31 cellular contexts compared by ENCODE assay signal in the genomic region with DNA sequence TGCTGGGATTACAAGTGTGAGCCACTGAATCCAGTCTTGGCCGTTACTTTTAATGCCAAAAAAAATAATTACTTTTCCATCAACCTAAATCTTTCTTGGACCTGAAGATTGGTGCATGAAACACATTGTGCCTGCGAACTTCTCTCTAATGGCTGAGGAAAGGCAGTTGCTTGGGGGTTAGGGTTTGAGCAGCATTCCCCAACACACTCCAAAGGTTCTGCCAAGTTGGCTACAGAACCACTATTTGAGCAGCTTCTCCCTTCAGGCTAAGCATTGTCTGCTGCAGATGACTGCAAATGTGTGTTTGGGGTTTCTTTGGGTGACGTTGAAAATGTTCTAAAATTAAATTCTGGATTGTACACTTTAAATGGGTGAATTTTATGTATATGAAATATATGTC. TPM values are rescaled to one million over a fixed set of nuclear protein-coding genes. Genes with fewer than 3 reads are reported as not detected.
DNase-seq lines count a peak whose midpoint lies in the region; ATAC-seq, FAIRE-seq and TF ChIP-seq lines count a peak whose summit lies in the region.
"Had no signal": no experiment of that assay in that cellular context is flagged by ENCODE, and none has a peak within 500 bp of the region (broad histone marks: within the 10 kb centered on the region; RNA-seq: fewer than 3 reads in every experiment).

No MANE protein-coding gene starts in this region.

- DNase-seq in Right ventricle myocardium superior (no peak), cardiac septum (ENCODE audit: low spot score) (no peak), GM12878 (ENCODE audit: low read depth, low spot score) (no peak), H1 (ENCODE audit: low read depth in 1 of 2, low spot score in 2 of 2) (no peak), immature natural killer cell (no peak), ecto neural progenitor cell (ENCODE audit: low spot score) (no peak), NCI-H2107 treated with DMSO at 0.1 percent for 48 hours (lab: John Stamatoyannopoulos, UW; ENCODE audit: unreplicated experiment) (no peak)
- DNase-seq: 8988T; ACHN; BE2C; C1 segment of cervical spinal cord; CD4-positive, alpha-beta memory T cell; CD4-positive, CD25-positive, alpha-beta regulatory T cell; CD8-positive, alpha-beta memory T cell; COR-L47; DMS 273 treated with DMSO at 0.1 percent for 48 hours; DMS153; DMS53; DMS79; DND-41; EL; GDM1 had no signal

- H4K20me1 ChIP-seq in GM12878 (ENCODE audit: control insufficient read depth, insufficient read depth), result no peaks in the 10 kb centered on the region
- H4K20me1 ChIP-seq in H1 (replicated peaks in 1 of 2; ENCODE audit: control insufficient read depth in 1 of 2, insufficient read depth in 2 of 2, low read length in 2 of 2), result no peaks in the 10 kb centered on the region
- H4K20me1 ChIP-seq: BLaER1 had no signal

- H3K27me3 Mint-ChIP-seq in immature natural killer cell (ENCODE audit: low read depth in 3 of 3), result peaks cover 3 to 14% (median 5%) of the 10 kb centered on the region in 3 donors

- CTCF ChIA-PET in GM12878 (lab: Yijun Ruan, JAX) (interaction anchor here (1.2 kb wide), 1 partner anchor 68 kb away, joined by 3 read pairs; no protein-coding TSS in a partner anchor), H1 (lab: Charles Lee; ENCODE audit: partially characterized antibody) (interaction anchor here (0.8 to 9.6 kb wide), 13 partner anchors 15 to 391 kb away, joined by 3 to 390 read pairs (median 25); a partner anchor contains a TSS)

- no peak overlapping the region for H2BK5ac ChIP-seq in H1 (ENCODE audit: low read depth, low read length)

- no peak overlapping the region for H2BK15ac ChIP-seq in H1 (ENCODE audit: low read length)

- H3K27ac ChIP-seq in GM12878 (ENCODE audit: control insufficient read depth, insufficient read depth) (no peak overlapping the region), H1 (ENCODE audit: low read depth, low read length) (no peak overlapping the region)
- H3K27ac ChIP-seq: BLaER1 had no signal

- POLR2A ChIA-PET in GM12878 (lab: Charles Lee), result no interaction called here
- POLR2A ChIA-PET in H1 (lab: Charles Lee; ENCODE audit: partially characterized antibody), result interaction anchor here (0.9 to 4.2 kb wide), 7 partner anchors 15 to 106 kb away, joined by 3 to 26 read pairs (median 8); a partner anchor contains a TSS

- no peak for TF ChIP-seq CTCF in GM12878 (IDR thresholded peaks at IDR 0.05 in 2 of 3, conservative IDR thresholded peaks at IDR 0.05 in 1 of 3; ENCODE audit: control insufficient read depth in 2 of 3, extremely low read depth in 1 of 3, insufficient read depth in 1 of 3, low read depth in 3 of 3, low read length in 3 of 3)
- no peak for TF ChIP-seq CTCF in H1 (IDR thresholded peaks at IDR 0.05; ENCODE audit: control extremely low read depth in 1 of 3, insufficient read depth in 1 of 3, low read depth in 1 of 3, low read length in 3 of 3)

- TF ChIP-seq EP300 in GM12878 (IDR thresholded peaks at IDR 0.05; ENCODE audit: borderline replicate concordance in 1 of 2, control insufficient read depth in 1 of 2, low read depth in 2 of 2, low read length in 2 of 2) (no peak), H1 (IDR thresholded peaks at IDR 0.05; ENCODE audit: borderline replicate concordance in 1 of 2, low read depth in 2 of 2, low read length in 2 of 2) (no peak)

- TF ChIP-seq RAD21 in GM12878 (IDR thresholded peaks at IDR 0.05; ENCODE audit: insufficient read depth, low read depth, low read length) (no peak), H1 (IDR thresholded peaks at IDR 0.05 in 1 of 2, conservative IDR thresholded peaks at IDR 0.05 in 1 of 2; ENCODE audit: low read depth in 2 of 2, low read length in 2 of 2) (no peak)

- H3K4me3 ChIP-seq in GM12878 (no peak overlapping the region), H1 (ENCODE audit: extremely low read depth in 1 of 4, insufficient read depth in 2 of 4, low read depth in 3 of 4, low read length in 4 of 4) (no peak overlapping the region)
- H3K4me3 ChIP-seq: BLaER1 had no signal

- H3K9ac ChIP-seq in GM12878 (ENCODE audit: control insufficient read depth, insufficient read depth, low read length) (no peak overlapping the region), H1 (replicated peaks in 1 of 4; ENCODE audit: extremely low read depth in 1 of 4, low read depth in 3 of 4, low read length in 3 of 4) (no peak overlapping the region)
- H3K9ac ChIP-seq: BLaER1 had no signal

- no peak overlapping the region for H3K23ac ChIP-seq in H1 (ENCODE audit: insufficient read length)

- H3K9me3 ChIP-seq in GM12878 (replicated peaks; ENCODE audit: control insufficient read depth, insufficient read depth, low read length) (no peaks in the 10 kb centered on the region; the same call in 1 of the 3 replicates), H1 (ENCODE audit: insufficient read depth in 2 of 2, low read depth in 1 of 2, low read length in 1 of 2) (peaks cover 0 to 5% of the 10 kb centered on the region in 2 experiments; a peak in 2 of 4 replicates)
- H3K9me3 ChIP-seq: BE2C had no signal

- FAIRE-seq in GM12878 (lab: Jason Lieb, UNC), result peak; percentile 35
- no peak for FAIRE-seq in H1 (lab: Jason Lieb, UNC)
- FAIRE-seq: A204.1, GM12891, GM19239 had no signal

- RAD21 ChIA-PET in GM12878 (lab: Charles Lee; ENCODE audit: unreplicated experiment), result no interaction called here

- SMC1A ChIA-PET in GM12878 (lab: Charles Lee; ENCODE audit: uncharacterized antibody, unreplicated experiment), result no interaction called here

- H3K9me3 Mint-ChIP-seq in immature natural killer cell, result peaks cover 6 to 16% (median 10%) of the 10 kb centered on the region in 6 donors

- ATAC-seq in Right ventricle myocardium superior (ENCODE audit: poor library complexity) (peak; percentile 45), GM12878 (no peak)

- H3K36me3 ChIP-seq in GM12878 (ENCODE audit: control insufficient read depth in 2 of 2, insufficient read depth in 2 of 2, low read length in 1 of 2), result no peaks in the 10 kb centered on the region
- H3K36me3 ChIP-seq in H1 (ENCODE audit: control insufficient read depth in 2 of 4, insufficient read depth in 4 of 4, low read length in 3 of 4), result no peaks in the 10 kb centered on the region
- H3K36me3 ChIP-seq: BE2C, BLaER1 had no signal

- H3K79me1 ChIP-seq in H1 (ENCODE audit: low read depth, low read length), result no peaks in the 10 kb centered on the region

- H3K27me3 ChIP-seq in GM12878 (replicated peaks in 1 of 2; ENCODE audit: control insufficient read depth in 2 of 2, insufficient read depth in 2 of 2, low read length in 1 of 2), result no peaks in the 10 kb centered on the region
- no peaks in the 10 kb centered on the region for H3K27me3 ChIP-seq in H1 (replicated peaks in 1 of 4; ENCODE audit: control insufficient read depth in 3 of 4, extremely low read depth in 1 of 4, insufficient read depth in 3 of 4, low read length in 3 of 4)
- H3K27me3 ChIP-seq: BE2C, BLaER1 had no signal

- no peak overlapping the region for H3K4me2 ChIP-seq in GM12878 (ENCODE audit: control insufficient read depth, insufficient read depth)
- no peak overlapping the region for H3K4me2 ChIP-seq in H1 (ENCODE audit: insufficient read depth in 1 of 2, low read depth in 2 of 2, low read length in 2 of 2)
- H3K4me2 ChIP-seq: BLaER1 had no signal

- no peak overlapping the region for H3K14ac ChIP-seq in H1 (ENCODE audit: insufficient read length)

- H3K4me1 ChIP-seq in GM12878 (ENCODE audit: control insufficient read depth, insufficient read depth, low read length) (no peaks in the 10 kb centered on the region), H1 (replicated peaks in 1 of 4; ENCODE audit: control insufficient read depth in 3 of 4, insufficient read depth in 4 of 4, low read length in 3 of 4) (peaks cover 10 to 24% (median 15%) of the 10 kb centered on the region in 4 experiments)
- H3K4me1 ChIP-seq: BE2C had no signal

- 0 out of 2 replicates have a peak overlapping the region, but pooled peaks have one; percentile 8 for H2BK20ac ChIP-seq in H1 (ENCODE audit: low read length)

- peak overlapping the region; percentile 76 for H2BK120ac ChIP-seq in H1 (replicated peaks; ENCODE audit: low read depth, low read length)

- peak overlapping the region; percentile 51; the same call in 1 of the 2 replicates for H3K18ac ChIP-seq in H1 (ENCODE audit: extremely low read depth, low read length)

- intact Hi-C loops in Right ventricle myocardium superior (cut with DNase I) (no loop called here), cardiac septum (cut with DNase I) (loop anchor here (5.0 kb wide), 1 partner anchor 67 kb away; no protein-coding TSS in a partner anchor), GM12878 (cut with micrococcal nuclease; ENCODE audit: unreplicated experiment) (no loop called here)

- in situ Hi-C loops in GM12878 (cut with MboI), result no loop called here

- 17% methylated on average over 3 of the region's 3 CpGs for WGBS in GM12878 (ENCODE audit: insufficient coverage, insufficient replicate concordance, low lambda C conversion rate, missing lambda C conversion rate)
- 89% methylated on average over 3 of the region's 3 CpGs; no CpG with 5 or more reads in 1 of the 2 experiments for WGBS in H1 (ENCODE audit: extremely low coverage in 1 of 2, insufficient coverage in 1 of 2, insufficient read length in 1 of 2, insufficient replicate concordance in 2 of 2, low coverage in 1 of 2, low lambda C conversion rate in 2 of 2, missing lambda C conversion rate in 1 of 2), 2 experiments

- TF ChIP-seq POLR2A in GM12878 (IDR thresholded peaks at IDR 0.05; ENCODE audit: low read depth, low read length), result no peak
- TF ChIP-seq POLR2A in H1 (IDR thresholded peaks at IDR 0.05; ENCODE audit: control extremely low read depth in 1 of 2, low read depth in 2 of 2, low read length in 2 of 2), result no peak

- H3K4me3 Mint-ChIP-seq in immature natural killer cell, result no peak overlapping the region
- H3K4me3 Mint-ChIP-seq: CD14-positive monocyte; CD4-positive, alpha-beta memory T cell; CD4-positive, CD25-positive, alpha-beta regulatory T cell; CD8-positive, alpha-beta memory T cell had no signal

- no TSS peak for BruUV-seq in GM12878 (replicated peaks; lab: Mats Ljungman, UMichigan)

- H3K27ac Mint-ChIP-seq in immature natural killer cell, result no peak overlapping the region
- H3K27ac Mint-ChIP-seq: CD14-positive monocyte; CD4-positive, CD25-positive, alpha-beta regulatory T cell; CD8-positive, alpha-beta memory T cell had no signal

- H2AFZ ChIP-seq in GM12878 (ENCODE audit: control insufficient read depth, low read depth, low read length) (no peak overlapping the region), H1 (ENCODE audit: low read length) (no peak overlapping the region)

- peaks cover 0 to 6% (median 3%) of the 10 kb centered on the region in 3 donors for H3K36me3 Mint-ChIP-seq in immature natural killer cell
- H3K36me3 Mint-ChIP-seq: CD4-positive, alpha-beta memory T cell had no signal

- H4K91ac ChIP-seq in H1 (replicated peaks; ENCODE audit: insufficient read length, low read length), result no peak overlapping the region

- H3K4me1 Mint-ChIP-seq in immature natural killer cell, result peaks cover 0 to 4% of the 10 kb centered on the region in 2 donors
- H3K4me1 Mint-ChIP-seq: CD14-positive monocyte; CD4-positive, alpha-beta memory T cell; CD4-positive, CD25-positive, alpha-beta regulatory T cell; CD8-positive, alpha-beta memory T cell had no signal

- no peaks in the 10 kb centered on the region for H3K23me2 ChIP-seq in H1 (ENCODE audit: low read depth, low read length)

- no peak overlapping the region for H4K5ac ChIP-seq in H1 (ENCODE audit: insufficient read length, low read depth, low read length)

- no peak overlapping the region for H3K4ac ChIP-seq in H1 (replicated peaks; ENCODE audit: insufficient read length, low read depth, low read length)

- no peak overlapping the region for H2AK5ac ChIP-seq in H1 (ENCODE audit: low read depth, low read length)

- H3K56ac ChIP-seq in H1 (replicated peaks; ENCODE audit: insufficient read length, low read depth, low read length), result no peak overlapping the region

- no peak overlapping the region for H4K8ac ChIP-seq in H1 (ENCODE audit: extremely low read depth, insufficient read depth, low read length)

- H2BK12ac ChIP-seq in H1 (ENCODE audit: low read depth, low read length), result no peak overlapping the region

- H3K79me2 ChIP-seq in GM12878 (ENCODE audit: control insufficient read depth, insufficient read depth, low read length) (no peaks in the 10 kb centered on the region), H1 (ENCODE audit: control insufficient read depth in 1 of 2, insufficient read depth in 2 of 2, low read length in 2 of 2) (no peaks in the 10 kb centered on the region)

RNA-seq across cellular contexts. Expression of a gene that starts 6.3 kb away (rescaled TPM):
- total RNA-seq in Right ventricle myocardium superior, result not detected
- total RNA-seq in cardiac septum, result 0.11 TPM
- total RNA-seq in GM12878 (2013; cell fraction: nucleolus; rRNA removed), result not detected in 2 replicates
- total RNA-seq in GM12878 (2014; rRNA removed), result not detected in 2 replicates
- total RNA-seq in GM12878 (2014; rRNA removed; fragmentation: Illumina TruSeq; extraction: Trizol), result not detected in 2 replicates
- 0.10 and 0.16 TPM in 2 replicates for total RNA-seq in GM12878 (2021)
- polyA plus RNA-seq in GM12878 (2011; ENCODE audit: low read depth), result not detected
- polyA plus RNA-seq in GM12878 (2011; rRNA removed), result 0.04 TPM in 1 of 2 replicates, not detected in the other
- 0.03 TPM in 1 of 2 replicates, not detected in the other for polyA plus RNA-seq in GM12878 (2011; cell fraction: cytosol; rRNA removed)
- not detected in 2 replicates for polyA plus RNA-seq in GM12878 (2011; cell fraction: nucleus; rRNA removed)
- not detected in 2 replicates for polyA plus RNA-seq in GM12878 (2012)
- polyA plus RNA-seq in GM12878 (2014; fragmentation: Illumina TruSeq; extraction: Trizol), result not detected in 2 replicates
- polyA plus RNA-seq in GM12878 (2014; fragmentation: Nextera tagmentation; extraction: Ambion mirVana), result not detected
- polyA plus RNA-seq in GM12878 (2014; rRNA removed), result not detected in 2 replicates
- not detected for polyA plus RNA-seq in GM12878 (2016; fragmentation: Nextera tagmentation; extraction: Ambion mirVana)
- not detected in 2 replicates for polyA minus RNA-seq in GM12878 (2011; rRNA and poly(A)+ RNA removed)
- polyA minus RNA-seq in GM12878 (2011; cell fraction: cytosol; rRNA and poly(A)+ RNA removed), result not detected in 2 replicates
- not detected in 2 replicates for polyA minus RNA-seq in GM12878 (2011; cell fraction: nucleus; rRNA and poly(A)+ RNA removed)
- 0.48 and 0.63 TPM in 2 replicates for total RNA-seq in H1 (2021; fragmentation: NEBNext Ultra II Directional; extraction: Animal tissue kit (Norgen Biotek cat#: 25700))
- polyA plus RNA-seq in H1 (2011; rRNA removed), result 0.44 and 0.60 TPM in 2 replicates
- polyA plus RNA-seq in H1 (2011; cell fraction: cytosol; rRNA removed), result 0.37 TPM
- 0.61 TPM for polyA plus RNA-seq in H1 (2011; cell fraction: nucleus; rRNA removed)
- polyA plus RNA-seq in H1 (2012, experiment 1 of 2), result 0.35 to 0.69 TPM (median 0.57 TPM) in 4 replicates
- 0.29 TPM for polyA plus RNA-seq in H1 (2012, experiment 2 of 2)
- 0.28 TPM for polyA plus RNA-seq in H1 (2013, experiment 1 of 2)
- polyA plus RNA-seq in H1 (2013, experiment 2 of 2), result 0.33 TPM
- 0.37 and 1.2 TPM in 2 replicates for polyA minus RNA-seq in H1 (2011; rRNA and poly(A)+ RNA removed)
- polyA minus RNA-seq in H1 (2011; cell fraction: cytosol; rRNA and poly(A)+ RNA removed), result not detected
- polyA minus RNA-seq in H1 (2011; cell fraction: nucleus; rRNA and poly(A)+ RNA removed), result 0.40 TPM
- not detected for polyA plus RNA-seq in immature natural killer cell
- total RNA-seq: A673; CD4-positive, alpha-beta memory T cell; CD4-positive, CD25-positive, alpha-beta regulatory T cell; CD8-positive, alpha-beta memory T cell; Daoy; G401 had no signal
- polyA plus RNA-seq: AG04450; CD14-positive monocyte; CD4-positive, alpha-beta memory T cell; CD4-positive, CD25-positive, alpha-beta regulatory T cell; CD8-positive, alpha-beta memory T cell had no signal

RNA-seq across cellular contexts. Expression of a gene that starts 36.0 kb away (rescaled TPM):
- total RNA-seq in Right ventricle myocardium superior (0.11 TPM), cardiac septum (0.40 TPM), GM12878 (2014; rRNA removed) (not detected in 2 replicates), GM12878 (2014; rRNA removed; fragmentation: Illumina TruSeq; extraction: Trizol) (not detected in 2 replicates), GM12878 (2021) (not detected in 2 replicates)
- total RNA-seq in GM12878 (2013; cell fraction: nucleolus; rRNA removed), result not detected in 2 replicates
- polyA plus RNA-seq in GM12878 (2011; ENCODE audit: low read depth), result not detected
- polyA plus RNA-seq in GM12878 (2011; rRNA removed) (not detected in 2 replicates), GM12878 (2014; fragmentation: Illumina TruSeq; extraction: Trizol) (not detected in 2 replicates), GM12878 (2014; fragmentation: Nextera tagmentation; extraction: Ambion mirVana) (not detected), GM12878 (2014; rRNA removed) (not detected in 2 replicates), GM12878 (2016; fragmentation: Nextera tagmentation; extraction: Ambion mirVana) (not detected), H1 (2011; rRNA removed) (not detected in 2 replicates), immature natural killer cell (not detected)
- not detected in 2 replicates for polyA plus RNA-seq in GM12878 (2011; cell fraction: cytosol; rRNA removed)
- polyA plus RNA-seq in GM12878 (2011; cell fraction: nucleus; rRNA removed), result not detected in 2 replicates
- not detected in 2 replicates for polyA plus RNA-seq in GM12878 (2012)
- polyA minus RNA-seq in GM12878 (2011; rRNA and poly(A)+ RNA removed), result not detected in 2 replicates
- polyA minus RNA-seq in GM12878 (2011; cell fraction: cytosol; rRNA and poly(A)+ RNA removed), result not detected in 2 replicates
- not detected in 2 replicates for polyA minus RNA-seq in GM12878 (2011; cell fraction: nucleus; rRNA and poly(A)+ RNA removed)
- total RNA-seq in H1 (2021; fragmentation: NEBNext Ultra II Directional; extraction: Animal tissue kit (Norgen Biotek cat#: 25700)), result not detected in 2 replicates
- not detected for polyA plus RNA-seq in H1 (2011; cell fraction: cytosol; rRNA removed)
- polyA plus RNA-seq in H1 (2011; cell fraction: nucleus; rRNA removed), result not detected
- not detected in 4 replicates for polyA plus RNA-seq in H1 (2012, experiment 1 of 2)
- not detected for polyA plus RNA-seq in H1 (2012, experiment 2 of 2)
- not detected for polyA plus RNA-seq in H1 (2013, experiment 1 of 2)
- not detected for polyA plus RNA-seq in H1 (2013, experiment 2 of 2)
- not detected in 2 replicates for polyA minus RNA-seq in H1 (2011; rRNA and poly(A)+ RNA removed)
- not detected for polyA minus RNA-seq in H1 (2011; cell fraction: cytosol; rRNA and poly(A)+ RNA removed)
- not detected for polyA minus RNA-seq in H1 (2011; cell fraction: nucleus; rRNA and poly(A)+ RNA removed)
- total RNA-seq: A673; CD4-positive, alpha-beta memory T cell; CD4-positive, CD25-positive, alpha-beta regulatory T cell; CD8-positive, alpha-beta memory T cell; Daoy; G401 had no signal
- polyA plus RNA-seq: CD4-positive, alpha-beta memory T cell; CD4-positive, CD25-positive, alpha-beta regulatory T cell; CD8-positive, alpha-beta memory T cell had no signal
